ENCODE assay signal across 8 cellular contexts in genomic region chr3:14124615-14125192, GRCh38. TPM values are rescaled to one million over a fixed set of nuclear protein-coding genes. Genes with fewer than 3 reads are reported as not detected.
A peak's percentile ranks its signal among the peaks of the same experiment; 100 is the strongest.
DNase-seq lines count a peak whose midpoint lies in the region; TF ChIP-seq lines count a peak whose summit lies in the region.

Gene CHCHD4, minus strand, starts transcription at chr3:14124870. Its CDS starts 194 bp downstream, at chr3:14124676.
Gene TMEM43, plus strand, starts transcription at chr3:14125052. Its CDS starts 142 bp downstream, at chr3:14125194.

- H3K27ac ChIP-seq in suprapubic skin = peak within 1 kb of the TSS; percentile 100

- peaks cover 43% of the 10 kb centered on the region for H3K36me3 Mint-ChIP-seq in activated naive CD4-positive, alpha-beta T cell treated with anti-CD3 and anti-CD28 coated beads, Interleukin-2, amount 10 ng/mL, durations not matched to agents 7 days and 5 days

- TF ChIP-seq CTCF in HFF-Myc (IDR thresholded peaks at IDR 0.05; ENCODE audit: low read depth, low read length, missing control alignments) (no peak), suprapubic skin (IDR thresholded peaks at IDR 0.05) (no peak)

- TF ChIP-seq EP300 in suprapubic skin (IDR thresholded peaks at IDR 0.05) = no peak

- H3K27me3 ChIP-seq in suprapubic skin = no peaks in the 10 kb centered on the region

- H3K4me1 Mint-ChIP-seq in activated naive CD4-positive, alpha-beta T cell treated with anti-CD3 and anti-CD28 coated beads, Interleukin-2, amount 10 ng/mL, durations not matched to agents 7 days and 5 days = peaks cover 55% of the 10 kb centered on the region

- CTCF ChIA-PET in activated naive CD4-positive, alpha-beta T cell treated with anti-CD3 and anti-CD28 coated beads, Interleukin-2, amount 10 ng/mL, durations not matched to agents 7 days and 5 days (lab: Charles Lee) = interaction anchor here (0.7 to 3.6 kb wide), 5 partner anchors 11 to 228 kb away, joined by 3 to 22 read pairs (median 15); partner anchors contain the start of genes LSM3 and XPC

- H3K4me3 ChIP-seq in HFF-Myc (replicated peaks; ENCODE audit: low read depth, low read length) = peak within 1 kb of the TSS; percentile 93
- H3K4me3 ChIP-seq in suprapubic skin = peak within 1 kb of the TSS; percentile 99

- H3K9me3 Mint-ChIP-seq in activated naive CD4-positive, alpha-beta T cell treated with anti-CD3 and anti-CD28 coated beads, Interleukin-2, amount 10 ng/mL, durations not matched to agents 7 days and 5 days = no peaks in the 10 kb centered on the region

- peak; percentile 13 to 76 for TF ChIP-seq POLR2A in suprapubic skin (IDR thresholded peaks at IDR 0.05)

- H3K4me1 ChIP-seq in suprapubic skin = peaks cover 57% of the 10 kb centered on the region

- peak within 1 kb of the TSS; percentile 95 for H3K27ac Mint-ChIP-seq in activated naive CD4-positive, alpha-beta T cell treated with anti-CD3 and anti-CD28 coated beads, Interleukin-2, amount 10 ng/mL, durations not matched to agents 7 days and 5 days

- WGBS in suprapubic skin = 0% methylated on average over 12 of the region's 55 CpGs

- DNase-seq in GM03348 (ENCODE audit: low spot score) (peak; percentile 99), HFF-Myc (ENCODE audit: extremely low read depth, low read depth) (peak; percentile 97), NAMALWA (ENCODE audit: low spot score) (peak; percentile 99), SK-N-DZ (ENCODE audit: low spot score) (peak; percentile 100), germinal center (ENCODE audit: low spot score) (peak; percentile 100), nucleus accumbens (lab: John Stamatoyannopoulos, UW) (peak; percentile 86 to 100 (median 98)), suprapubic skin (ENCODE audit: low spot score in 2 of 2) (peak; percentile 99 to 100)
- DNase-seq in activated naive CD4-positive, alpha-beta T cell treated with anti-CD3 and anti-CD28 coated beads, Interleukin-2, amount 10 ng/mL, durations not matched to agents 7 days and 5 days = peak; percentile 99

- no peaks in the 10 kb centered on the region for H3K27me3 Mint-ChIP-seq in activated naive CD4-positive, alpha-beta T cell treated with anti-CD3 and anti-CD28 coated beads, Interleukin-2, amount 10 ng/mL, durations not matched to agents 7 days and 5 days

- H3K36me3 ChIP-seq in suprapubic skin = peaks cover 24% of the 10 kb centered on the region

- no peaks in the 10 kb centered on the region for H3K9me3 ChIP-seq in suprapubic skin

- peak within 1 kb of the TSS; percentile 95 for H3K4me3 Mint-ChIP-seq in activated naive CD4-positive, alpha-beta T cell treated with anti-CD3 and anti-CD28 coated beads, Interleukin-2, amount 10 ng/mL, durations not matched to agents 7 days and 5 days

RNA-seq across cellular contexts. Expression of gene CHCHD4, which starts in this region (rescaled TPM):
- 36.0 and 42.6 TPM in 2 replicates for polyA plus RNA-seq in SK-N-DZ (2014; cell fraction: cytosol; rRNA removed)
- 19.9 and 26.3 TPM in 2 replicates for polyA plus RNA-seq in SK-N-DZ (2014; cell fraction: nucleus; rRNA removed)
- 10 to 100 TPM; 11.3 to 16.7 (median 12.5) TPM for total RNA-seq in suprapubic skin

RNA-seq across cellular contexts. Expression of gene TMEM43, which starts in this region (rescaled TPM):
- 75.8 and 80.9 TPM in 2 replicates for polyA plus RNA-seq in SK-N-DZ (2014; cell fraction: cytosol; rRNA removed)
- polyA plus RNA-seq in SK-N-DZ (2014; cell fraction: nucleus; rRNA removed) = 72.5 and 87.5 TPM in 2 replicates
- total RNA-seq in suprapubic skin = 100 to 1,000 TPM; 206 to 237 (median 219) TPM

Comparison
In these comparisons a context has a peak if more than half of its experiments do, and no peak if none do; other contexts are left out.
1. Peak in every context shown above with its lines: DNase-seq, H3K4me3 ChIP-seq and H3K27ac ChIP-seq.